14 cellular contexts compared by ENCODE assay signal in genomic region chr4:173526034-173526482, GRCh38. TPM values are rescaled to one million over a fixed set of nuclear protein-coding genes. Genes with fewer than 3 reads are reported as not detected.
DNase-seq lines count a peak whose midpoint lies in the region; ATAC-seq and TF ChIP-seq lines count a peak whose summit lies in the region.
"Had no signal": no experiment of that assay in that cellular context is flagged by ENCODE, and none has a peak within 500 bp of the region (broad histone marks: within the 10 kb centered on the region; RNA-seq: fewer than 3 reads in every experiment).

No MANE protein-coding gene starts in this region.

- peaks cover 4% of the 10 kb centered on the region for H3K9me3 Mint-ChIP-seq in activated CD4-positive, alpha-beta memory T cell treated with anti-CD3 and anti-CD28 coated beads, Interleukin-2, amount 10 ng/mL, durations not matched to agents 7 days and 5 days
- no peaks in the 10 kb centered on the region for H3K9me3 Mint-ChIP-seq in activated CD4-positive, alpha-beta memory T cell treated with anti-CD3 and anti-CD28 coated beads for 36 hours
- H3K9me3 Mint-ChIP-seq in activated naive CD8-positive, alpha-beta T cell (ENCODE audit: low read depth) = peaks cover 4% of the 10 kb centered on the region
- H3K9me3 Mint-ChIP-seq in stimulated activated naive B cell treated with anti-CD40 and anti-IgM and Interleukin-4, amounts not matched to agents 10 μg/mL and 1 μg/mL and 100 μg/mL, for 72 hours = peaks cover 9 to 14% of the 10 kb centered on the region in 2 donors

- intact Hi-C loops in activated CD4-positive, alpha-beta memory T cell treated with anti-CD3 and anti-CD28 coated beads for 36 hours (cut with micrococcal nuclease) = loop anchor here (5.0 kb wide), 1 partner anchor 686 kb away; no protein-coding TSS in a partner anchor
- intact Hi-C loops in prostate gland (cut with DNase I) = no loop called here

- POLR2A ChIA-PET in activated CD4-positive, alpha-beta memory T cell treated with anti-CD3 and anti-CD28 coated beads, Interleukin-2, amount 10 ng/mL, durations not matched to agents 7 days and 5 days (lab: Charles Lee) = no interaction called here
- POLR2A ChIA-PET in activated CD4-positive, alpha-beta memory T cell treated with anti-CD3 and anti-CD28 coated beads for 36 hours (lab: Charles Lee) = no interaction called here

- H3K4me1 ChIP-seq in prostate gland (replicated peaks) = peaks cover 4% of the 10 kb centered on the region

- peaks cover 17% of the 10 kb centered on the region for H3K4me1 Mint-ChIP-seq in activated CD4-positive, alpha-beta memory T cell treated with anti-CD3 and anti-CD28 coated beads, Interleukin-2, amount 10 ng/mL, durations not matched to agents 7 days and 5 days
- H3K4me1 Mint-ChIP-seq in activated CD4-positive, alpha-beta memory T cell treated with anti-CD3 and anti-CD28 coated beads for 36 hours (ENCODE audit: low read depth) = peaks cover 22% of the 10 kb centered on the region
- H3K4me1 Mint-ChIP-seq in activated naive CD8-positive, alpha-beta T cell (ENCODE audit: low read depth) = peaks cover 34% of the 10 kb centered on the region
- peaks cover 16 to 40% of the 10 kb centered on the region in 2 donors for H3K4me1 Mint-ChIP-seq in stimulated activated naive B cell treated with anti-CD40 and anti-IgM and Interleukin-4, amounts not matched to agents 10 μg/mL and 1 μg/mL and 100 μg/mL, for 72 hours

- no peak for ATAC-seq in stimulated activated naive B cell treated with anti-CD40 and anti-IgM and Interleukin-4, amounts not matched to agents 10 μg/mL and 1 μg/mL and 100 μg/mL, for 72 hours (replicated peaks)

- no peak for DNase-seq in activated CD4-positive, alpha-beta memory T cell treated with anti-CD3 and anti-CD28 coated beads, Interleukin-2, amount 10 ng/mL, durations not matched to agents 7 days and 5 days
- DNase-seq in activated CD4-positive, alpha-beta memory T cell treated with anti-CD3 and anti-CD28 coated beads for 36 hours = no peak
- DNase-seq in hepatic stellate cell (ENCODE audit: low spot score) (peak; percentile 41), prostate gland (ENCODE audit: low spot score) (no peak), NCI-H82 (lab: John Stamatoyannopoulos, UW) (no peak)
- no peak for DNase-seq in stimulated activated naive B cell treated with anti-CD40 and anti-IgM and Interleukin-4, amounts not matched to agents 10 μg/mL and 1 μg/mL and 100 μg/mL, for 72 hours
- no peak for DNase-seq in effector CD4-positive, alpha-beta T cell
- DNase-seq: activated naive CD4-positive, alpha-beta T cell treated with anti-CD3 and anti-CD28 coated beads, Interleukin-2, amount 50 U/mL, for 16 hours; IMR-90; NCI-H1694; NCI-H526 treated with DMSO at 0.1 percent for 48 hours had no signal

- H3K36me3 Mint-ChIP-seq in activated CD4-positive, alpha-beta memory T cell treated with anti-CD3 and anti-CD28 coated beads, Interleukin-2, amount 10 ng/mL, durations not matched to agents 7 days and 5 days (ENCODE audit: low read depth) = peaks cover 39% of the 10 kb centered on the region
- peaks cover 17% of the 10 kb centered on the region for H3K36me3 Mint-ChIP-seq in activated CD4-positive, alpha-beta memory T cell treated with anti-CD3 and anti-CD28 coated beads for 36 hours
- H3K36me3 Mint-ChIP-seq in activated naive CD8-positive, alpha-beta T cell = peaks cover 5% of the 10 kb centered on the region
- peaks cover 12 to 30% of the 10 kb centered on the region in 2 donors for H3K36me3 Mint-ChIP-seq in stimulated activated naive B cell treated with anti-CD40 and anti-IgM and Interleukin-4, amounts not matched to agents 10 μg/mL and 1 μg/mL and 100 μg/mL, for 72 hours

- H3K27me3 ChIP-seq in prostate gland (replicated peaks; ENCODE audit: insufficient read depth) = peaks cover 66% of the 10 kb centered on the region

- CTCF ChIA-PET in activated CD4-positive, alpha-beta memory T cell treated with anti-CD3 and anti-CD28 coated beads, Interleukin-2, amount 10 ng/mL, durations not matched to agents 7 days and 5 days (lab: Charles Lee) = no interaction called here
- CTCF ChIA-PET in activated CD4-positive, alpha-beta memory T cell treated with anti-CD3 and anti-CD28 coated beads for 36 hours (lab: Charles Lee) = no interaction called here

- no peak overlapping the region for H3K27ac ChIP-seq in prostate gland

- H3K4me3 Mint-ChIP-seq in activated CD4-positive, alpha-beta memory T cell treated with anti-CD3 and anti-CD28 coated beads, Interleukin-2, amount 10 ng/mL, durations not matched to agents 7 days and 5 days = no peak overlapping the region
- no peak overlapping the region for H3K4me3 Mint-ChIP-seq in activated CD4-positive, alpha-beta memory T cell treated with anti-CD3 and anti-CD28 coated beads for 36 hours
- peak overlapping the region; percentile 40 for H3K4me3 Mint-ChIP-seq in activated naive CD8-positive, alpha-beta T cell
- peak overlapping the region in 1 of 2 donors; percentile 45 for H3K4me3 Mint-ChIP-seq in stimulated activated naive B cell treated with anti-CD40 and anti-IgM and Interleukin-4, amounts not matched to agents 10 μg/mL and 1 μg/mL and 100 μg/mL, for 72 hours

- H3K4me3 ChIP-seq in prostate gland = no peak overlapping the region

- WGBS in prostate gland = 43% methylated on average over 10 of the region's 10 CpGs

- peaks cover 87% of the 10 kb centered on the region for H3K27me3 Mint-ChIP-seq in activated CD4-positive, alpha-beta memory T cell treated with anti-CD3 and anti-CD28 coated beads, Interleukin-2, amount 10 ng/mL, durations not matched to agents 7 days and 5 days
- peaks cover 84% of the 10 kb centered on the region for H3K27me3 Mint-ChIP-seq in activated CD4-positive, alpha-beta memory T cell treated with anti-CD3 and anti-CD28 coated beads for 36 hours
- peaks cover 59% of the 10 kb centered on the region for H3K27me3 Mint-ChIP-seq in activated naive CD8-positive, alpha-beta T cell
- H3K27me3 Mint-ChIP-seq in stimulated activated naive B cell treated with anti-CD40 and anti-IgM and Interleukin-4, amounts not matched to agents 10 μg/mL and 1 μg/mL and 100 μg/mL, for 72 hours = peaks cover 78 to 94% of the 10 kb centered on the region in 2 donors

- peak overlapping the region; percentile 21 for H3K27ac Mint-ChIP-seq in activated CD4-positive, alpha-beta memory T cell treated with anti-CD3 and anti-CD28 coated beads, Interleukin-2, amount 10 ng/mL, durations not matched to agents 7 days and 5 days
- no peak overlapping the region for H3K27ac Mint-ChIP-seq in activated CD4-positive, alpha-beta memory T cell treated with anti-CD3 and anti-CD28 coated beads for 36 hours
- H3K27ac Mint-ChIP-seq in activated naive CD8-positive, alpha-beta T cell = peak overlapping the region; percentile 61
- peak overlapping the region; percentile 77 for H3K27ac Mint-ChIP-seq in stimulated activated naive B cell treated with anti-CD40 and anti-IgM and Interleukin-4, amounts not matched to agents 10 μg/mL and 1 μg/mL and 100 μg/mL, for 72 hours

- TF ChIP-seq CTCF in prostate gland (IDR thresholded peaks at IDR 0.05) = no peak

- no peaks in the 10 kb centered on the region for H3K36me3 ChIP-seq in prostate gland

- no peaks in the 10 kb centered on the region for H3K9me3 ChIP-seq in prostate gland

- TF ChIP-seq POLR2A in prostate gland (IDR thresholded peaks at IDR 0.05) = no peak

RNA-seq across cellular contexts. Expression of gene HAND2, which starts 4.0 kb away (rescaled TPM):
- total RNA-seq in activated CD4-positive, alpha-beta memory T cell treated with anti-CD3 and anti-CD28 coated beads, Interleukin-2, amount 10 ng/mL, durations not matched to agents 7 days and 5 days = not detected
- not detected for total RNA-seq in activated CD4-positive, alpha-beta memory T cell treated with anti-CD3 and anti-CD28 coated beads for 36 hours
- total RNA-seq in prostate gland = 1 to 10 TPM in 1 of 2 donors, not detected in 1; 7.5 TPM
- total RNA-seq: dermis microvascular lymphatic vessel endothelial cell, renal cortical epithelial cell had no signal
